In genomic region chr12:54056110-54056509, GRCh38 we compare ENCODE assay signal across 21 cellular contexts. TPM values are rescaled to one million over a fixed set of nuclear protein-coding genes. Genes with fewer than 3 reads are reported as not detected.
A peak's percentile ranks its signal among the peaks of the same experiment; 100 is the strongest.
DNase-seq lines count a peak whose midpoint lies in the region; ATAC-seq and TF ChIP-seq lines count a peak whose summit lies in the region.
"Had no signal": no experiment of that assay in that cellular context is flagged by ENCODE, and none has a peak within 500 bp of the region (broad histone marks: within the 10 kb centered on the region; RNA-seq: fewer than 3 reads in every experiment).

No MANE protein-coding gene starts in this region.

- peaks cover 4% of the 10 kb centered on the region; the same call in 1 of the 2 replicates for H4K20me1 ChIP-seq in Karpas-422 (ENCODE audit: insufficient read depth, low read depth, low read length)
- H4K20me1 ChIP-seq in osteoblast (ENCODE audit: insufficient read depth, low read length): peaks cover 19% of the 10 kb centered on the region

- H3K9me2 ChIP-seq in Karpas-422 (replicated peaks; ENCODE audit: insufficient read depth, low read length): no peaks in the 10 kb centered on the region

- peak overlapping the region; percentile 46 for H3K27ac ChIP-seq in Karpas-422 (ENCODE audit: low read length)
- no peak overlapping the region for H3K27ac ChIP-seq in osteoblast (ENCODE audit: low read depth, low read length)
- H3K27ac ChIP-seq in WERI-Rb-1: no peak overlapping the region
- H3K27ac ChIP-seq: A549, GM23248, PC-9, RWPE1 had no signal

- H3K79me2 ChIP-seq in Karpas-422 (ENCODE audit: low read length): peaks cover 17% of the 10 kb centered on the region
- peaks cover 7% of the 10 kb centered on the region for H3K79me2 ChIP-seq in osteoblast (ENCODE audit: insufficient read depth, low read length)

- peak overlapping the region; percentile 52 for H3K9ac ChIP-seq in Karpas-422 (ENCODE audit: low read length)
- H3K9ac ChIP-seq: GM23248 had no signal

- H3K27me3 ChIP-seq in BE2C (no peaks in the 10 kb centered on the region), Karpas-422 (ENCODE audit: low read length) (no peaks in the 10 kb centered on the region), osteoblast (ENCODE audit: insufficient read depth, low read length) (no peaks in the 10 kb centered on the region), WERI-Rb-1 (ENCODE audit: insufficient read depth, low read depth, severe bottlenecking) (no peaks in the 10 kb centered on the region)

- H2AFZ ChIP-seq in Karpas-422 (ENCODE audit: low read length) (no peak overlapping the region), osteoblast (ENCODE audit: low read length) (no peak overlapping the region)
- H2AFZ ChIP-seq: GM23248, PC-9 had no signal

- peaks cover 15% of the 10 kb centered on the region for H3K4me1 ChIP-seq in BE2C
- H3K4me1 ChIP-seq in Karpas-422 (ENCODE audit: low read length): peaks cover 36% of the 10 kb centered on the region
- peaks cover 6% of the 10 kb centered on the region for H3K4me1 ChIP-seq in osteoblast (ENCODE audit: insufficient read depth, low read length)

- H3K9me3 ChIP-seq in BE2C (no peaks in the 10 kb centered on the region), Karpas-422 (ENCODE audit: low read length) (no peaks in the 10 kb centered on the region), osteoblast (ENCODE audit: low read depth, low read length) (no peaks in the 10 kb centered on the region), WERI-Rb-1 (ENCODE audit: severe bottlenecking) (no peaks in the 10 kb centered on the region)
- H3K9me3 ChIP-seq: A549 had no signal

- peak overlapping the region; percentile 80 for H3K4me3 ChIP-seq in BE2C (ENCODE audit: low read depth, low read length)
- H3K4me3 ChIP-seq in Karpas-422 (ENCODE audit: low read length): peak overlapping the region; percentile 47; the same call in 1 of the 2 replicates
- H3K4me3 ChIP-seq in fibroblast of mammary gland (ENCODE audit: control insufficient read depth, low read depth, low read length): peak overlapping the region; percentile 76
- no peak overlapping the region for H3K4me3 ChIP-seq in osteoblast (ENCODE audit: insufficient read depth, low read length)
- no peak overlapping the region for H3K4me3 ChIP-seq in WERI-Rb-1 (ENCODE audit: low read depth, low read length)
- H3K4me3 ChIP-seq: A549, PC-9 had no signal

- H3K36me3 Mint-ChIP-seq in effector memory CD8-positive, alpha-beta T cell (ENCODE audit: insufficient read depth): peaks cover 7% of the 10 kb centered on the region

- ATAC-seq in effector memory CD8-positive, alpha-beta T cell (replicated peaks): no peak
- ATAC-seq: A549, HCT116 had no signal

- H3K27ac Mint-ChIP-seq in effector memory CD8-positive, alpha-beta T cell: no peak overlapping the region

- DNase-seq in BE2C: no peak
- no peak for DNase-seq in Karpas-422
- no peak for DNase-seq in fibroblast of mammary gland (ENCODE audit: low read depth)
- peak; percentile 27 for DNase-seq in osteoblast (ENCODE audit: insufficient read length, low spot score, missing footprints)
- DNase-seq in effector memory CD8-positive, alpha-beta T cell: no peak
- no peak for DNase-seq in WERI-Rb-1
- DNase-seq in NCI-H187 treated with DMSO at 0.1 percent for 48 hours (lab: John Stamatoyannopoulos, UW): no peak
- DNase-seq: C1 segment of cervical spinal cord; CD8-positive, alpha-beta memory T cell; DND-41; GM23248; NCI-H1105 treated with DMSO at 0.1 percent for 48 hours; NCI-H1694; NCI-H2227 treated with DMSO at 0.1 percent for 48 hours; NCI-H524; NCI-H82; PC-9; SIG-M5 had no signal

- H3K27me3 Mint-ChIP-seq in effector memory CD8-positive, alpha-beta T cell: peaks cover 8 to 87% of the 10 kb centered on the region in 2 donors

- no peaks in the 10 kb centered on the region for H3K9me3 Mint-ChIP-seq in effector memory CD8-positive, alpha-beta T cell
- H3K9me3 Mint-ChIP-seq: CD8-positive, alpha-beta memory T cell had no signal

- peak overlapping the region; percentile 99 for H3K4me2 ChIP-seq in Karpas-422 (ENCODE audit: low read depth, low read length, poor library complexity, severe bottlenecking)
- H3K4me2 ChIP-seq in osteoblast (ENCODE audit: insufficient read depth, low read length): no peak overlapping the region
- H3K4me2 ChIP-seq: PC-9 had no signal

- H3K36me3 ChIP-seq in BE2C (peaks cover 11% of the 10 kb centered on the region), Karpas-422 (ENCODE audit: insufficient read depth, low read length) (peaks cover 8% of the 10 kb centered on the region; the same call in 1 of the 2 replicates), osteoblast (ENCODE audit: insufficient read depth, low read length) (no peaks in the 10 kb centered on the region), WERI-Rb-1 (peaks cover 4% of the 10 kb centered on the region)

- H3K4me3 Mint-ChIP-seq in effector memory CD8-positive, alpha-beta T cell: no peak overlapping the region

- H3K4me1 Mint-ChIP-seq in effector memory CD8-positive, alpha-beta T cell (ENCODE audit: low read depth in 2 of 2): peaks cover 18 to 19% of the 10 kb centered on the region in 2 donors

- TF ChIP-seq CTCF in BE2C (IDR thresholded peaks at IDR 0.05; ENCODE audit: low read depth, low read length) (no peak), fibroblast of mammary gland (conservative IDR thresholded peaks at IDR 0.05; ENCODE audit: control insufficient read depth, insufficient read depth, low read depth, low read length) (no peak), osteoblast (IDR thresholded peaks at IDR 0.05; ENCODE audit: extremely low read depth, low read depth, low read length) (no peak), WERI-Rb-1 (IDR thresholded peaks at IDR 0.05; ENCODE audit: low read depth, low read length) (no peak)

RNA-seq across cellular contexts. Expression of gene HOXC4, which starts 2.5 kb away (rescaled TPM):
- 43.8 TPM for polyA plus RNA-seq in BE2C (2012; ENCODE audit: insufficient read depth, insufficient read length, low read depth)
- 7.3 and 9.7 TPM in 2 replicates for total RNA-seq in Karpas-422 (2014; rRNA removed; shearing (Covaris generic); ENCODE audit: low replicate concordance)
- total RNA-seq in osteoblast: 3.3 and 4.1 TPM in 2 replicates

RNA-seq across cellular contexts. Expression of gene HOXC5, which starts 23.3 kb away (rescaled TPM):
- polyA plus RNA-seq in BE2C (2012; ENCODE audit: insufficient read depth, insufficient read length, low read depth): 8.1 TPM
- not detected in 2 replicates for total RNA-seq in Karpas-422 (2014; rRNA removed; shearing (Covaris generic); ENCODE audit: low replicate concordance)
- total RNA-seq in osteoblast: 1.8 and 2.1 TPM in 2 replicates
- total RNA-seq: CD8-positive, alpha-beta memory T cell had no signal
- polyA plus RNA-seq: CD8-positive, alpha-beta memory T cell had no signal

RNA-seq across cellular contexts. Expression of gene HOXC6, which starts 27.9 kb away (rescaled TPM):
- polyA plus RNA-seq in BE2C (2012; ENCODE audit: insufficient read depth, insufficient read length, low read depth): 45.2 TPM
- not detected in 2 replicates for total RNA-seq in Karpas-422 (2014; rRNA removed; shearing (Covaris generic); ENCODE audit: low replicate concordance)
- total RNA-seq in osteoblast: 5.6 and 7.2 TPM in 2 replicates
- total RNA-seq: CD8-positive, alpha-beta memory T cell had no signal
- polyA plus RNA-seq: CD8-positive, alpha-beta memory T cell had no signal

RNA-seq across cellular contexts. Expression of gene HOXC8, which starts 47.3 kb away (rescaled TPM):
- 24.8 TPM for polyA plus RNA-seq in BE2C (2012; ENCODE audit: insufficient read depth, insufficient read length, low read depth)
- total RNA-seq in Karpas-422 (2014; rRNA removed; shearing (Covaris generic); ENCODE audit: low replicate concordance): not detected in 2 replicates
- 3.2 and 5.1 TPM in 2 replicates for total RNA-seq in osteoblast
- total RNA-seq: CD8-positive, alpha-beta memory T cell had no signal
- polyA plus RNA-seq: CD8-positive, alpha-beta memory T cell had no signal

RNA-seq across cellular contexts. Expression of gene HOXC9, which starts 56.1 kb away (rescaled TPM):
- polyA plus RNA-seq in BE2C (2012; ENCODE audit: insufficient read depth, insufficient read length, low read depth): 33.9 TPM
- not detected in 2 replicates for total RNA-seq in Karpas-422 (2014; rRNA removed; shearing (Covaris generic); ENCODE audit: low replicate concordance)
- total RNA-seq in osteoblast: 8.3 and 11.6 TPM in 2 replicates
- total RNA-seq: CD8-positive, alpha-beta memory T cell had no signal
- polyA plus RNA-seq: CD8-positive, alpha-beta memory T cell had no signal

Comparison
In these comparisons a context has a peak if more than half of its experiments do, and no peak if none do; other contexts are left out.
1. H3K4me3 ChIP-seq: peak in BE2C (single experiment), Karpas-422 (single experiment) and fibroblast of mammary gland (single experiment); none in osteoblast (single experiment) and WERI-Rb-1 (single experiment).